ENCODE assay signal across 8 cellular contexts in the genomic region with DNA sequence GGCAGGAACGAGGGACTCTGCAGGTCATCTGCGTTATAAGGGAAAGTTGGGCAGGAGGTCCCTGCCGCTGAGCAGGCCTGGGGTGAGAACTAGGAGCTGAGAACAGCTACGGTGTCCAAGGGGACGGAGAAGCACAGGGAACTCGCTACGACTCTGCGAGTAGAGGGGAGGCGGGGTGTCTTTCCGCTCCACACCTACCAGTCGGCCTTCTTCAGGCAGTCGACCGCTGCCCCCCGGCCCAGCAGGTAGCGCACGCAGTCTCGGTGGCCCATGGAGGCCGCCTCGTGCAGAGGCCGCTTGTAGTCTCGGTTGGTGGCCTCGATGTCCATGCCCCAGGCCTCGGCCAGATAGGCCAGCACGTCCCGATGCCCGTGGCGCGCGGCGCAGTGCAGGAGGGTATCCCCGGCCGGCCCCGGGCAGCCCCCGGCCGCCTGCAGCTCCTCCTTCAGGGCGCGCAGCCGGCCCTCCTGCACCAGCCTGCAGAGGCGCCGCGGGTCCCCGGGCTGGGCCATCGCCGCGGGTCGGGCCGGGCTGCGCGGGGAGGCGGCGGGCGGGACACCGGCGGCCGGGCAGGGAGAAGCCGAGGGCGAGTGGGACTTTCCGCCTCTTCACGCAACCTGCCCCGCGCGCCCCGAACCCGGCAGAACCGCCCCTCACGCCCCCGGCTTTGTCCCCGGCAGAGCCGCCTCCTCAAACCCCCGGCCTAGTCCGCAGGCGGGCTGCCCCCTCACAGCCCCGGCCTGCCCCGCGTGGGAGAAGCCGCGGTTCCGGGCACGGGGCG. TPM values are rescaled to one million over a fixed set of nuclear protein-coding genes. Genes with fewer than 3 reads are reported as not detected.
DNase-seq lines count a peak whose midpoint lies in the region; ATAC-seq and TF ChIP-seq lines count a peak whose summit lies in the region.

No MANE protein-coding gene starts in this region.

- ATAC-seq in GM21447 (IDR thresholded peaks at IDR 0.05; ENCODE audit: unreplicated experiment) = peak; percentile 31
- ATAC-seq in activated CD4-positive, CD25-positive, alpha-beta regulatory T cell treated with anti-CD3 and anti-CD28 coated beads, Interleukin-2, amount 50 U/mL, for 24 hours = peak; percentile 25 to 29
- peak; percentile 14 for ATAC-seq in lung (ENCODE audit: insufficient read depth, low FRiP score)

- H3K4me1 Mint-ChIP-seq in Calu3 (ENCODE audit: low read depth, unreplicated experiment) (peaks cover 41% of the 10 kb centered on the region), IgD-negative memory B cell (peaks cover 31 to 43% (median 43%) of the 10 kb centered on the region in 3 donors)

- H3K27me3 Mint-ChIP-seq in Calu3 (ENCODE audit: unreplicated experiment) = no peaks in the 10 kb centered on the region
- no peaks in the 10 kb centered on the region for H3K27me3 Mint-ChIP-seq in IgD-negative memory B cell

- no peak for TF ChIP-seq CTCF in Calu3 (IDR thresholded peaks at IDR 0.05; ENCODE audit: unreplicated experiment)
- TF ChIP-seq CTCF in lung (IDR thresholded peaks at IDR 0.05; ENCODE audit: control extremely low read depth, extremely low read depth) = no peak

- H3K27me3 ChIP-seq in duodenal mucosa (ENCODE audit: control insufficient read depth in 1 of 2, insufficient read depth in 2 of 2, low read length in 2 of 2) (no peaks in the 10 kb centered on the region), lung (ENCODE audit: control insufficient read depth, insufficient read depth) (no peaks in the 10 kb centered on the region)

- H3K9ac ChIP-seq in duodenal mucosa (ENCODE audit: low read depth in 1 of 2, low read length in 2 of 2) = peak overlapping the region; percentile 50 to 81

- H3K36me3 ChIP-seq in duodenal mucosa (ENCODE audit: control insufficient read depth in 1 of 2, insufficient read depth in 2 of 2, low read length in 2 of 2) = peaks cover 2 to 17% of the 10 kb centered on the region in 2 donors
- peaks cover 4 to 5% of the 10 kb centered on the region in 2 donors for H3K36me3 ChIP-seq in lung (ENCODE audit: control insufficient read depth in 2 of 2, insufficient read depth in 2 of 2, low read length in 2 of 2)

- intact Hi-C loops in Calu3 (cut with micrococcal nuclease; ENCODE audit: unreplicated experiment) = no loop called here

- DNase-seq in Calu3 = peak; percentile 54
- DNase-seq in lung (ENCODE audit: low spot score) = peak; percentile 37
- DNase-seq in stimulated activated CD8-positive, alpha-beta memory T cell treated with anti-CD3 and anti-CD28 coated beads, Interleukin-4, amount 100 ng/mL, for 24 hours (ENCODE audit: low read depth) = peak; percentile 17
- no peak for DNase-seq in cortex of kidney (lab: John Stamatoyannopoulos, UW)

- BruUV-seq in Calu3 (replicated peaks; lab: Mats Ljungman, UMichigan) = no TSS peak

- H3K9me3 ChIP-seq in duodenal mucosa (ENCODE audit: control insufficient read depth in 1 of 2, low read length in 2 of 2) (no peaks in the 10 kb centered on the region), lung (ENCODE audit: control insufficient read depth in 2 of 2, insufficient read depth in 1 of 2, low read length in 1 of 2) (no peaks in the 10 kb centered on the region)

- CTCF ChIA-PET in Calu3 (lab: Charles Lee) = interaction anchor here (0.6 to 1.5 kb wide), 6 partner anchors 15 to 342 kb away, joined by 3 to 4 read pairs (median 4); no protein-coding TSS in a partner anchor

- peaks cover 38 to 40% of the 10 kb centered on the region in 2 donors for H3K4me1 ChIP-seq in duodenal mucosa (ENCODE audit: control insufficient read depth in 1 of 2, insufficient read depth in 2 of 2, low read length in 2 of 2)
- peaks cover 15 to 22% of the 10 kb centered on the region in 2 donors for H3K4me1 ChIP-seq in lung (ENCODE audit: control insufficient read depth in 2 of 2, insufficient read depth in 2 of 2, low read length in 2 of 2)

- H3K27ac Mint-ChIP-seq in Calu3 (ENCODE audit: unreplicated experiment) (peak overlapping the region; percentile 76), IgD-negative memory B cell (peak overlapping the region; percentile 9 to 89 (median 52))

- 0 to 1% methylated on average over 44 to 80 of the region's 80 CpGs for WGBS in lung, 2 donors

- H3K27ac ChIP-seq in duodenal mucosa (ENCODE audit: low read depth, low read length) (peak overlapping the region; percentile 34), lung (ENCODE audit: low read depth in 1 of 2, low read length in 1 of 2) (peak overlapping the region; percentile 76 to 92)

- H3K4me3 Mint-ChIP-seq in Calu3 (ENCODE audit: low read depth, unreplicated experiment) (peak overlapping the region; percentile 82), IgD-negative memory B cell (peak overlapping the region; percentile 89 to 94 (median 94))

- no peaks in the 10 kb centered on the region for H3K9me3 Mint-ChIP-seq in Calu3 (ENCODE audit: low read depth, unreplicated experiment)
- H3K9me3 Mint-ChIP-seq in IgD-negative memory B cell = no peaks in the 10 kb centered on the region

- H3K36me3 Mint-ChIP-seq in Calu3 (ENCODE audit: insufficient read depth, unreplicated experiment) (peaks cover 44% of the 10 kb centered on the region), IgD-negative memory B cell (peaks cover 3% of the 10 kb centered on the region)

- H3K4me3 ChIP-seq in duodenal mucosa (ENCODE audit: low read depth in 1 of 2, low read length in 2 of 2) (peak overlapping the region; percentile 85 to 90), lung (peak overlapping the region; percentile 69)

RNA-seq across cellular contexts. Expression of gene ANKRD16, which starts 0.7 kb away (rescaled TPM):
- total RNA-seq in Calu3 (2022) = 7.7 and 8.7 TPM in 2 replicates
- 5.2 TPM for polyA plus RNA-seq in IgD-negative memory B cell
- 10 to 100 TPM in 1 of 2 donors, 1 to 10 TPM in 1; 7.7 to 14.0 TPM for total RNA-seq in lung
- polyA plus RNA-seq in lung = 1 to 10 TPM; 4.5 to 5.0 TPM

RNA-seq across cellular contexts. Expression of gene FBH1, which starts 1.0 kb away (rescaled TPM):
- total RNA-seq in Calu3 (2022) = 77.3 and 79.4 TPM in 2 replicates
- polyA plus RNA-seq in IgD-negative memory B cell = 85.4 TPM
- 10 to 100 TPM; 85.3 to 93.2 TPM for total RNA-seq in lung
- polyA plus RNA-seq in lung = 10 to 100 TPM; 39.4 to 42.2 TPM
